Comparison of ENCODE assay signal across 20 cellular contexts in genomic region chr18:986071-986470, GRCh38.
A peak's percentile ranks its signal among the peaks of the same experiment; 100 is the strongest.
DNase-seq lines count a peak whose midpoint lies in the region; ATAC-seq and TF ChIP-seq lines count a peak whose summit lies in the region.
"Had no signal": no experiment of that assay in that cellular context is flagged by ENCODE, and none has a peak within 500 bp of the region (broad histone marks: within the 10 kb centered on the region; RNA-seq: fewer than 3 reads in every experiment).

No MANE protein-coding gene starts in this region.

- no peak overlapping the region for H3K14ac ChIP-seq in H9 (ENCODE audit: insufficient read depth, low read length)

- CTCF ChIA-PET in WTC11 (lab: Charles Lee), result interaction anchor here (1.0 to 3.0 kb wide), 2 partner anchors 24 to 32 kb away, joined by 3 to 14 read pairs; no protein-coding TSS in a partner anchor

- TF ChIP-seq CTCF in H9 (conservative IDR thresholded peaks at IDR 0.05), result no peak
- TF ChIP-seq CTCF in WTC11 (IDR thresholded peaks at IDR 0.05), result no peak
- TF ChIP-seq CTCF in mesothelial cell of epicardium (IDR thresholded peaks at IDR 0.05; ENCODE audit: unreplicated experiment), result no peak

- H3T11ph ChIP-seq in H9 (ENCODE audit: low read length), result no peak overlapping the region

- no peak overlapping the region for H3K9ac ChIP-seq in H9 (ENCODE audit: extremely low read depth, insufficient read length, low read length)

- H3K4me2 ChIP-seq in H9 (ENCODE audit: insufficient read depth, insufficient read length, low read length), result no peak overlapping the region

- peak; percentile 90 for ATAC-seq in WTC11
- ATAC-seq in GM18858 (IDR thresholded peaks at IDR 0.05; ENCODE audit: unreplicated experiment), result no peak
- ATAC-seq: activated CD8-positive, alpha-beta T cell treated with anti-CD3 and anti-CD28 coated beads, Interleukin-2, amount 10 ng/mL, durations not matched to agents 7 days and 5 days; GM12878; stimulated activated naive CD8-positive, alpha-beta T cell treated with anti-CD3 and anti-CD28 coated beads, Interleukin-15, Interleukin-2, amounts not matched to agents 100 U/mL and 50 U/mL, for 24 hours had no signal

- H3K27ac Mint-ChIP-seq in H9 (peak overlapping the region in 2 of 3 experiments; percentile 37 to 92; a peak in 6 of 7 replicates), WTC11 (peak overlapping the region; percentile 62), mesothelial cell of epicardium (no peak overlapping the region)
- H3K27ac Mint-ChIP-seq: activated CD8-positive, alpha-beta T cell treated with anti-CD3 and anti-CD28 coated beads, Interleukin-2, amount 10 ng/mL, durations not matched to agents 7 days and 5 days; CD14-positive monocyte had no signal

- no peak overlapping the region for H4K8ac ChIP-seq in H9 (replicated peaks; ENCODE audit: insufficient read length, low read depth, low read length)

- no peak overlapping the region for H2BK120ac ChIP-seq in H9 (ENCODE audit: low read depth, low read length, poor library complexity, severe bottlenecking)

- H2AFZ ChIP-seq in H9 (ENCODE audit: low read length), result no peak overlapping the region

- H3K79me1 ChIP-seq in H9 (ENCODE audit: insufficient read depth, low read depth, low read length, poor library complexity, severe bottlenecking), result no peaks in the 10 kb centered on the region

- no peak overlapping the region for H2BK5ac ChIP-seq in H9 (ENCODE audit: insufficient read length, low read length)

- WGBS in H9 (ENCODE audit: extremely low coverage, insufficient read length, low lambda C conversion rate), result no CpG with 5 or more reads among the region's 3 CpGs

- H3K36me3 Mint-ChIP-seq in H9 (ENCODE audit: insufficient read depth in 1 of 3, low read depth in 3 of 3), result peaks cover 0 to 2% (median 0%) of the 10 kb centered on the region in 3 experiments; a peak in 2 of 7 replicates
- no peaks in the 10 kb centered on the region for H3K36me3 Mint-ChIP-seq in WTC11
- no peaks in the 10 kb centered on the region for H3K36me3 Mint-ChIP-seq in mesothelial cell of epicardium
- H3K36me3 Mint-ChIP-seq: CD14-positive monocyte had no signal

- no peaks in the 10 kb centered on the region; the same call in 1 of the 2 replicates for H3K4me1 ChIP-seq in H9 (ENCODE audit: insufficient read depth, low read length)
- H3K4me1 ChIP-seq: vagina had no signal

- no peak overlapping the region for H4K91ac ChIP-seq in H9 (ENCODE audit: insufficient read length, low read depth, low read length)

- no peak overlapping the region for H3K27ac ChIP-seq in H9 (ENCODE audit: insufficient read length, low read depth, low read length)
- H3K27ac ChIP-seq: SK-N-MC, vagina had no signal

- H2BK12ac ChIP-seq in H9 (ENCODE audit: insufficient read length, low read depth, low read length), result no peak overlapping the region

- H3K4me1 Mint-ChIP-seq in H9, result peaks cover 7 to 20% of the 10 kb centered on the region in 2 experiments
- H3K4me1 Mint-ChIP-seq in WTC11, result peaks cover 17% of the 10 kb centered on the region; the same call in 1 of the 2 replicates
- H3K4me1 Mint-ChIP-seq in mesothelial cell of epicardium, result no peaks in the 10 kb centered on the region
- H3K4me1 Mint-ChIP-seq: CD14-positive monocyte had no signal

- H3K56ac ChIP-seq in H9 (ENCODE audit: insufficient read length, low read depth, low read length), result no peak overlapping the region

- no peaks in the 10 kb centered on the region for H4K20me1 ChIP-seq in H9 (ENCODE audit: control insufficient read depth, insufficient read depth, insufficient read length)

- no peaks in the 10 kb centered on the region for H3K9me3 ChIP-seq in H9 (ENCODE audit: control insufficient read depth, low read depth, low read length)
- H3K9me3 ChIP-seq: vagina had no signal

- no peaks in the 10 kb centered on the region for H3K27me3 Mint-ChIP-seq in H9 (ENCODE audit: low read depth)
- H3K27me3 Mint-ChIP-seq in WTC11 (ENCODE audit: low read depth), result no peaks in the 10 kb centered on the region
- no peaks in the 10 kb centered on the region for H3K27me3 Mint-ChIP-seq in mesothelial cell of epicardium (ENCODE audit: low read depth)

- no peak overlapping the region for H3K18ac ChIP-seq in H9 (ENCODE audit: insufficient read length, low read depth, low read length)

- H3K23me2 ChIP-seq in H9 (ENCODE audit: insufficient read length, low read depth, low read length, poor library complexity, severe bottlenecking), result peaks cover 3% of the 10 kb centered on the region

- DNase-seq in H9, result peak; percentile 51
- DNase-seq in NCI-H2171 treated with DMSO at 0.1 percent for 48 hours (lab: John Stamatoyannopoulos, UW), result peak; percentile 63
- DNase-seq in WTC11 (ENCODE audit: low spot score), result peak; percentile 16
- DNase-seq in retina, result peak; percentile 64
- no peak for DNase-seq in activated CD4-positive, alpha-beta T cell treated with anti-CD3 and anti-CD28 coated beads, Interleukin-2, amount 50 U/mL, for 48 hours
- DNase-seq in mesothelial cell of epicardium (ENCODE audit: low spot score in 2 of 2, unreplicated experiment in 2 of 2), result no peak
- DNase-seq: activated CD8-positive, alpha-beta T cell treated with anti-CD3 and anti-CD28 coated beads, Interleukin-2, amount 10 ng/mL, durations not matched to agents 7 days and 5 days; activated gamma-delta T cell treated with Interleukin-2 at 50 U/mL for 16 hours; erythroblast; KBM-7; NCI-H1105 treated with DMSO at 0.1 percent for 48 hours; posterior cingulate gyrus; stimulated activated CD4-positive, alpha-beta T cell treated with anti-CD3 and anti-CD28 coated beads, Interleukin-12 subunit alpha, Interleukin-12 subunit beta, amount 100 ng/mL, for 4 hours; stimulated activated naive CD8-positive, alpha-beta T cell treated with anti-CD3 and anti-CD28 coated beads, Interleukin-15, Interleukin-2, amounts not matched to agents 100 U/mL and 50 U/mL, for 24 hours had no signal

- peak overlapping the region in 1 of 2 experiments; percentile 4; a peak in 1 of 5 replicates for H3K4me3 Mint-ChIP-seq in H9
- peak overlapping the region; percentile 2 for H3K4me3 Mint-ChIP-seq in WTC11
- no peak overlapping the region for H3K4me3 Mint-ChIP-seq in mesothelial cell of epicardium
- H3K4me3 Mint-ChIP-seq: activated CD8-positive, alpha-beta T cell treated with anti-CD3 and anti-CD28 coated beads, Interleukin-2, amount 10 ng/mL, durations not matched to agents 7 days and 5 days; CD14-positive monocyte had no signal

- no peaks in the 10 kb centered on the region for H3K27me3 ChIP-seq in H9 (ENCODE audit: insufficient read depth, low read length)
- H3K27me3 ChIP-seq: heart left ventricle, vagina had no signal

- no peak overlapping the region for H4K5ac ChIP-seq in H9 (ENCODE audit: insufficient read length, low read depth, low read length)

- no peaks in the 10 kb centered on the region; the same call in 1 of the 2 replicates for H3K79me2 ChIP-seq in H9 (ENCODE audit: insufficient read depth, low read length)

- no peak overlapping the region for H3K4ac ChIP-seq in H9 (ENCODE audit: low read depth, low read length)

- POLR2A ChIA-PET in WTC11 (lab: Charles Lee), result no interaction called here

- H2BK20ac ChIP-seq in H9 (ENCODE audit: low read depth, low read length, poor library complexity, severe bottlenecking), result no peak overlapping the region

- no peak overlapping the region for H2BK15ac ChIP-seq in H9 (ENCODE audit: low read depth, low read length)

- no peak overlapping the region for H3K23ac ChIP-seq in H9 (ENCODE audit: insufficient read length, low read depth, low read length)

- no peak overlapping the region for H2AK5ac ChIP-seq in H9 (ENCODE audit: insufficient read length, low read length)

- H3K9me3 Mint-ChIP-seq in H9 (no peaks in the 10 kb centered on the region; a peak in 1 of 5 replicates), WTC11 (peaks cover 3% of the 10 kb centered on the region), mesothelial cell of epicardium (peaks cover 3% of the 10 kb centered on the region)

TF ChIP-seq in WTC11, 78 proteins besides CTCF, POLR2A, EP300 and RAD21 (continues in another document):
- TF ChIP-seq IRF2 (CRISPR knock-in tag; IDR thresholded peaks at IDR 0.05; ENCODE audit: borderline replicate concordance, low read depth) (no peak), NR2C2 (CRISPR knock-in tag; IDR thresholded peaks at IDR 0.05) (no peak), ZMAT4 (CRISPR knock-in tag; IDR thresholded peaks at IDR 0.05) (no peak), MYBL2 (CRISPR knock-in tag; IDR thresholded peaks at IDR 0.05) (no peak), ZNF532 (CRISPR knock-in tag; IDR thresholded peaks at IDR 0.05; ENCODE audit: borderline replicate concordance) (no peak), ZNF121 (CRISPR knock-in tag; IDR thresholded peaks at IDR 0.05) (no peak), TP53 (CRISPR knock-in tag; IDR thresholded peaks at IDR 0.05) (no peak)

Comparison
In these comparisons a context has a peak if more than half of its experiments do, and no peak if none do; other contexts are left out.
1. DNase-seq: peak in H9 (single experiment), NCI-H2171 treated with DMSO at 0.1 percent for 48 hours (single experiment), WTC11 (single experiment) and retina (single experiment); none in activated CD4-positive, alpha-beta T cell treated with anti-CD3 and anti-CD28 coated beads, Interleukin-2, amount 50 U/mL, for 48 hours (0 of 2) and mesothelial cell of epicardium (0 of 2).